In the genomic region with DNA sequence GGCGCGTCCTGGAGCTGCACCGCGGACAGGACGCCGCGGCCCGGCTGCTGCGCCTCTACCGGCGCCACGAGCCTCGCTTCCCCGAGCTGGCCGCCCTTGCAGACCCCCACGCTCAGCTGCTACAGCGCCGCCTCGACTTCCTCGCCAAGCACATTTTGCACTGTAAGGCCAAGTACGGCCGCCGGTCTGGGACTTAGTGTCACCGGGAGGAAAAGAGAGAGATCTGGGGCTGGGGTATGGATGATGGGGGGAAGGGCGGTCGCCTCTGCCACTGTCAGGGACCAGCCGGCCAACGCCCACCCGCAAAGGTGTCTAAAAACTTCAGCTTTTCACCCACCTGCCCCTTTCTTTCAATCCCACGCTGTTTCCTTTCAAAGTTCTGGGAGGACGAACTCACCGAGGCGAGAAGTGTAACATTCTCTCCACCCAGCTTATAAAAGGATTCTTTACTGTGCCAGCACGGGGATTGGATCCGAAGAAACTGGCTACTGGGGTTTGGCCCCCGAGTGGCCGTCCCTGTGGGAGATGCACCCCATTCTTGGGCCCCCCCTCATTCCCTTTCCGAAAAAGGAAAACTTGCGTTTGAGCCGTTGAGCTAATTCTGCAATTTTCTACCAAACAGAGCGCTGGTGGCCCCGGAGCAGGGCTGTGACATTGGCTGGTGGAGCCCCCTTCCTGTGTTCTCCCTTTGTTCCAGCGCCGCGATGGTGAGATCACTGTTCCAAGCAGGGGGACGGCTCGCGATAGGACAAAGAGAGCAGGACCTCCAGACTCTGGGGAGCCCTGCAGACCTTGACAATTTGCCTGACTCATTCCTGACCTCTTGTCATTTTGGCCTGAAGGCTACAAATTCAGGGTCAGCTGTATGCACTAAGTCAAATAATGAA, we compare ENCODE assay signal across 8 cellular contexts. TPM values are rescaled to one million over a fixed set of nuclear protein-coding genes. Genes with fewer than 3 reads are reported as not detected.
A peak's percentile ranks its signal among the peaks of the same experiment; 100 is the strongest.
DNase-seq lines count a peak whose midpoint lies in the region; ATAC-seq, FAIRE-seq and TF ChIP-seq lines count a peak whose summit lies in the region.

No MANE protein-coding gene starts in this region.

- no peak overlapping the region for H3K27ac ChIP-seq in GM12878 (ENCODE audit: control insufficient read depth, insufficient read depth)
- no peak overlapping the region for H3K27ac ChIP-seq in iPS-20b (ENCODE audit: low read length)
- H3K27ac ChIP-seq in smooth muscle cell (ENCODE audit: low read depth) = peak overlapping the region; percentile 93
- no peak overlapping the region for H3K27ac ChIP-seq in small intestine (ENCODE audit: low read depth in 1 of 2, low read length in 1 of 2)

- H3K9me3 Mint-ChIP-seq in CD14-positive monocyte = peaks cover 0 to 12% (median 9%) of the 10 kb centered on the region in 7 donors

- H3K9ac ChIP-seq in GM12878 (ENCODE audit: control insufficient read depth, insufficient read depth, low read length) = peak overlapping the region; percentile 48; the same call in 1 of the 2 replicates
- peak overlapping the region; percentile 78; the same call in 1 of the 2 replicates for H3K9ac ChIP-seq in iPS-20b (ENCODE audit: low read depth, low read length)
- peak overlapping the region; percentile 63 for H3K9ac ChIP-seq in smooth muscle cell (ENCODE audit: low read depth)

- TF ChIP-seq EP300 in GM12878 (IDR thresholded peaks at IDR 0.05; ENCODE audit: borderline replicate concordance in 1 of 2, control insufficient read depth in 1 of 2, low read depth in 2 of 2, low read length in 2 of 2) = no peak

- H3K4me3 Mint-ChIP-seq in CD14-positive monocyte = peak overlapping the region; percentile 48 to 76

- in situ Hi-C loops in GM12878 (cut with MboI) = loop anchor here (5.0 kb wide), 2 partner anchors 202 to 647 kb away; no protein-coding TSS in a partner anchor

- H3K27me3 ChIP-seq in GM12878 (replicated peaks in 1 of 2; ENCODE audit: control insufficient read depth in 2 of 2, insufficient read depth in 2 of 2, low read length in 1 of 2) = no peaks in the 10 kb centered on the region; a peak in 1 of 4 replicates
- H3K27me3 ChIP-seq in iPS-20b (ENCODE audit: insufficient read depth, low read length) = peaks cover 42% of the 10 kb centered on the region
- no peaks in the 10 kb centered on the region for H3K27me3 ChIP-seq in smooth muscle cell (ENCODE audit: low read depth)
- H3K27me3 ChIP-seq in small intestine (ENCODE audit: control insufficient read depth in 2 of 2, insufficient read depth in 2 of 2, low read length in 2 of 2) = peaks cover 8 to 20% of the 10 kb centered on the region in 2 donors

- H3K9me3 ChIP-seq in GM12878 (replicated peaks; ENCODE audit: control insufficient read depth, insufficient read depth, low read length) (no peaks in the 10 kb centered on the region), iPS-20b (ENCODE audit: insufficient read depth, low read depth, low read length) (no peaks in the 10 kb centered on the region), smooth muscle cell (replicated peaks; ENCODE audit: low read depth) (no peaks in the 10 kb centered on the region), small intestine (ENCODE audit: control insufficient read depth, low read depth) (no peaks in the 10 kb centered on the region)

- H3K36me3 ChIP-seq in GM12878 (ENCODE audit: control insufficient read depth in 2 of 2, insufficient read depth in 2 of 2, low read length in 1 of 2) (no peaks in the 10 kb centered on the region), iPS-20b (ENCODE audit: insufficient read depth, low read depth, low read length) (no peaks in the 10 kb centered on the region), smooth muscle cell (ENCODE audit: low read depth) (no peaks in the 10 kb centered on the region), small intestine (ENCODE audit: control insufficient read depth in 2 of 2, insufficient read depth in 2 of 2, low read length in 2 of 2) (no peaks in the 10 kb centered on the region)

- H4K20me1 ChIP-seq in GM12878 (ENCODE audit: control insufficient read depth, insufficient read depth) (no peaks in the 10 kb centered on the region), smooth muscle cell (ENCODE audit: low read depth) (peaks cover 3% of the 10 kb centered on the region)

- H3K4me2 ChIP-seq in GM12878 (ENCODE audit: control insufficient read depth, insufficient read depth) = peak overlapping the region; percentile 94
- H3K4me2 ChIP-seq in smooth muscle cell = peak overlapping the region; percentile 93

- peaks cover 0 to 8% of the 10 kb centered on the region in 2 donors for H3K36me3 Mint-ChIP-seq in CD14-positive monocyte

- no peak overlapping the region for H3K27ac Mint-ChIP-seq in CD14-positive monocyte

- H3K4me1 ChIP-seq in GM12878 (ENCODE audit: control insufficient read depth, insufficient read depth, low read length) = peaks cover 8% of the 10 kb centered on the region; the same call in 1 of the 2 replicates
- peaks cover 19% of the 10 kb centered on the region for H3K4me1 ChIP-seq in iPS-20b (ENCODE audit: insufficient read depth, low read length)
- H3K4me1 ChIP-seq in smooth muscle cell (ENCODE audit: low read depth) = peaks cover 67% of the 10 kb centered on the region
- H3K4me1 ChIP-seq in small intestine (ENCODE audit: control insufficient read depth in 2 of 2, insufficient read depth in 1 of 2, low read depth in 1 of 2, low read length in 1 of 2) = no peaks in the 10 kb centered on the region

- TF ChIP-seq CTCF in CD14-positive monocyte (IDR thresholded peaks at IDR 0.05) (no peak), GM12878 (IDR thresholded peaks at IDR 0.05 in 2 of 3, conservative IDR thresholded peaks at IDR 0.05 in 1 of 3; ENCODE audit: control insufficient read depth in 2 of 3, extremely low read depth in 1 of 3, insufficient read depth in 1 of 3, low read depth in 3 of 3, low read length in 3 of 3) (no peak), smooth muscle cell (IDR thresholded peaks at IDR 0.05; ENCODE audit: borderline replicate concordance, insufficient read depth, poor library complexity, severe bottlenecking) (no peak)

- H3F3A ChIP-seq in smooth muscle cell (ENCODE audit: low read depth) = peaks cover 29% of the 10 kb centered on the region

- 21% methylated on average over 41 of the region's 48 CpGs for WGBS in GM12878 (ENCODE audit: insufficient coverage, insufficient replicate concordance, low lambda C conversion rate, missing lambda C conversion rate)
- 1% methylated on average over 47 of the region's 48 CpGs for WGBS in smooth muscle cell (ENCODE audit: low lambda C conversion rate)
- 3 to 5% (median 5%) methylated on average over 47 to 48 of the region's 48 CpGs for WGBS in small intestine, 3 donors

- no TSS peak for BruUV-seq in GM12878 (replicated peaks; lab: Mats Ljungman, UMichigan)

- peak; percentile 12 for ATAC-seq in GM19372 (IDR thresholded peaks at IDR 0.05; ENCODE audit: low read depth, unreplicated experiment)
- peak; percentile 15 for ATAC-seq in GM12878

- H3K4me3 ChIP-seq in GM12878 (peak overlapping the region; percentile 56), iPS-20b (ENCODE audit: low read length) (peak overlapping the region; percentile 79), smooth muscle cell (peak overlapping the region; percentile 64), small intestine (ENCODE audit: low read depth in 1 of 2, low read length in 2 of 2) (peak overlapping the region in 1 of 2 donors; percentile 51)

- RAD21 ChIA-PET in GM12878 (lab: Charles Lee; ENCODE audit: unreplicated experiment) = interaction anchor here (0.6 to 2.2 kb wide), 6 partner anchors 101 to 512 kb away, joined by 3 to 17 read pairs (median 3); no protein-coding TSS in a partner anchor

- peaks cover 17% of the 10 kb centered on the region for H3K4me1 Mint-ChIP-seq in CD14-positive monocyte

- no peak for TF ChIP-seq RAD21 in GM12878 (IDR thresholded peaks at IDR 0.05; ENCODE audit: insufficient read depth, low read depth, low read length)

- SMC1A ChIA-PET in GM12878 (lab: Charles Lee; ENCODE audit: uncharacterized antibody, unreplicated experiment) = interaction anchor here (1.2 to 1.7 kb wide), 3 partner anchors 202 to 512 kb away, joined by 3 to 6 read pairs (median 4); no protein-coding TSS in a partner anchor

- H3K79me2 ChIP-seq in GM12878 (ENCODE audit: control insufficient read depth, insufficient read depth, low read length) (peaks cover 6% of the 10 kb centered on the region; the same call in 1 of the 2 replicates), smooth muscle cell (ENCODE audit: low read depth) (peaks cover 23% of the 10 kb centered on the region)

- DNase-seq in CD14-positive monocyte (ENCODE audit: low spot score) = no peak
- DNase-seq in NCI-H1930 (lab: John Stamatoyannopoulos, UW) = peak; percentile 48 to 74
- no peak for DNase-seq in GM12878 (ENCODE audit: low read depth, low spot score)
- no peak for DNase-seq in smooth muscle cell (lab: John Stamatoyannopoulos, UW; ENCODE audit: unreplicated experiment)
- DNase-seq in mesenteric fat pad (ENCODE audit: low spot score) = no peak
- DNase-seq in small intestine = no peak

- POLR2A ChIA-PET in GM12878 (lab: Charles Lee) = no interaction called here

- no peak for TF ChIP-seq POLR2A in GM12878 (IDR thresholded peaks at IDR 0.05; ENCODE audit: low read depth, low read length)

- intact Hi-C loops in CD14-positive monocyte (cut with micrococcal nuclease) (loop anchor here (5.0 to 10.0 kb wide), 4 partner anchors 195 to 865 kb away; no protein-coding TSS in a partner anchor), GM12878 (cut with micrococcal nuclease; ENCODE audit: unreplicated experiment) (loop anchor here (5.0 to 10.0 kb wide), 5 partner anchors 295 to 532 kb away; a partner anchor contains a TSS)

- peaks cover 60 to 78% (median 63%) of the 10 kb centered on the region in 3 donors for H3K27me3 Mint-ChIP-seq in CD14-positive monocyte (ENCODE audit: low read depth in 3 of 3)

- peak overlapping the region; percentile 35 for H2AFZ ChIP-seq in GM12878 (ENCODE audit: control insufficient read depth, low read depth, low read length)
- H2AFZ ChIP-seq in smooth muscle cell (ENCODE audit: low read depth) = peak overlapping the region; percentile 28

- FAIRE-seq in GM12878 (lab: Jason Lieb, UNC) = no peak
- no peak for FAIRE-seq in small intestine (lab: Jason Lieb, UNC)

- CTCF ChIA-PET in GM12878 (lab: Yijun Ruan, JAX) = interaction anchor here (0.6 to 5.3 kb wide), 10 partner anchors 10 to 1033 kb away, joined by 3 to 48 read pairs (median 4); no protein-coding TSS in a partner anchor

RNA-seq across cellular contexts. Expression of a gene that starts 1.7 kb away (rescaled TPM):
- polyA plus RNA-seq in CD14-positive monocyte (not detected), GM12878 (2011; rRNA removed) (1.4 and 1.7 TPM in 2 replicates), GM12878 (2014; fragmentation: Illumina TruSeq; extraction: Trizol) (5.3 and 8.7 TPM in 2 replicates), GM12878 (2014; fragmentation: Nextera tagmentation; extraction: Ambion mirVana) (10 to 100 TPM in 1 of 2 experiments, 1 to 10 TPM in 1; 4.2 to 10.6 TPM), GM12878 (2014; rRNA removed) (14.9 and 16.7 TPM in 2 replicates), GM12878 (2016; fragmentation: Nextera tagmentation; extraction: Ambion mirVana) (1 to 10 TPM; 3.9 to 9.3 TPM), smooth muscle cell (41.2 and 44.5 TPM in 2 replicates), small intestine (under 1 TPM in 1 of 3 donors, not detected in 2; 0.79 TPM)
- total RNA-seq in GM12878 (2013; cell fraction: nucleolus; rRNA removed) = 5.3 and 6.6 TPM in 2 replicates
- total RNA-seq in GM12878 (2014; rRNA removed) (19.3 and 23.4 TPM in 2 replicates), GM12878 (2014; rRNA removed; fragmentation: Illumina TruSeq; extraction: Trizol) (8.9 and 11.1 TPM in 2 replicates), GM12878 (2021) (25.9 and 26.1 TPM in 2 replicates), smooth muscle cell (28.3 and 32.7 TPM in 2 replicates), mesenteric fat pad (28.8 TPM)
- polyA plus RNA-seq in GM12878 (2011; ENCODE audit: low read depth) = 0.56 TPM
- polyA plus RNA-seq in GM12878 (2011; cell fraction: cytosol; rRNA removed) = 2.1 and 3.4 TPM in 2 replicates
- polyA plus RNA-seq in GM12878 (2011; cell fraction: nucleus; rRNA removed) = 4.1 and 5.3 TPM in 2 replicates
- polyA plus RNA-seq in GM12878 (2012) = 2.5 and 3.5 TPM in 2 replicates
- polyA minus RNA-seq in GM12878 (2011; rRNA and poly(A)+ RNA removed) = 1.1 and 1.2 TPM in 2 replicates
- 1.4 and 1.6 TPM in 2 replicates for polyA minus RNA-seq in GM12878 (2011; cell fraction: cytosol; rRNA and poly(A)+ RNA removed)
- 2.5 and 5.0 TPM in 2 replicates for polyA minus RNA-seq in GM12878 (2011; cell fraction: nucleus; rRNA and poly(A)+ RNA removed)

RNA-seq across cellular contexts. Expression of a gene that starts 42.6 kb away (rescaled TPM):
- polyA plus RNA-seq in CD14-positive monocyte (10 to 100 TPM; 25.3 to 47.1 TPM), GM12878 (2011; rRNA removed) (86.4 and 93.0 TPM in 2 replicates), GM12878 (2014; fragmentation: Illumina TruSeq; extraction: Trizol) (53.0 and 61.9 TPM in 2 replicates), GM12878 (2014; fragmentation: Nextera tagmentation; extraction: Ambion mirVana) (1 to 10 TPM; 6.7 to 8.9 TPM), GM12878 (2014; rRNA removed) (25.8 and 27.1 TPM in 2 replicates), GM12878 (2016; fragmentation: Nextera tagmentation; extraction: Ambion mirVana) (10 to 100 TPM; 29.4 to 40.1 TPM), smooth muscle cell (32.9 and 36.7 TPM in 2 replicates), small intestine (10 to 100 TPM in 1 of 3 donors, 1 to 10 TPM in 2; 8.9 to 15.9 (median 9.6) TPM)
- 41.8 and 42.1 TPM in 2 replicates for total RNA-seq in GM12878 (2013; cell fraction: nucleolus; rRNA removed)
- total RNA-seq in GM12878 (2014; rRNA removed) (17.8 and 18.6 TPM in 2 replicates), GM12878 (2014; rRNA removed; fragmentation: Illumina TruSeq; extraction: Trizol) (17.4 and 17.5 TPM in 2 replicates), GM12878 (2021) (51.2 and 54.5 TPM in 2 replicates), smooth muscle cell (20.9 and 29.7 TPM in 2 replicates), mesenteric fat pad (74.0 TPM)
- polyA plus RNA-seq in GM12878 (2011; ENCODE audit: low read depth) = 10.2 TPM
- polyA plus RNA-seq in GM12878 (2011; cell fraction: cytosol; rRNA removed) = 55.2 and 67.9 TPM in 2 replicates
- 112 and 116 TPM in 2 replicates for polyA plus RNA-seq in GM12878 (2011; cell fraction: nucleus; rRNA removed)
- polyA plus RNA-seq in GM12878 (2012) = 16.1 and 27.8 TPM in 2 replicates
- 82.1 and 117 TPM in 2 replicates for polyA minus RNA-seq in GM12878 (2011; rRNA and poly(A)+ RNA removed)
- 22.2 and 23.4 TPM in 2 replicates for polyA minus RNA-seq in GM12878 (2011; cell fraction: cytosol; rRNA and poly(A)+ RNA removed)
- polyA minus RNA-seq in GM12878 (2011; cell fraction: nucleus; rRNA and poly(A)+ RNA removed) = 10.6 and 15.8 TPM in 2 replicates

Comparison
In these comparisons a context has a peak if more than half of its experiments do, and no peak if none do; other contexts are left out.
1. DNase-seq: peak in NCI-H1930 (2 of 2); none in CD14-positive monocyte (single experiment), GM12878 (single experiment), smooth muscle cell (single experiment), mesenteric fat pad (single experiment) and small intestine (single experiment).
2. Peak in every context shown above with its lines, with median percentiles within 50 percentile points of each other: H3K9ac ChIP-seq.